16 cellular contexts compared by ENCODE assay signal in genomic region chr19:54147676-54148075, GRCh38. TPM values are rescaled to one million over a fixed set of nuclear protein-coding genes. Genes with fewer than 3 reads are reported as not detected.
"Had no signal": no experiment of that assay in that cellular context is flagged by ENCODE, and none has a peak within 500 bp of the region (broad histone marks: within the 10 kb centered on the region; RNA-seq: fewer than 3 reads in every experiment).

No MANE protein-coding gene starts in this region.

- H3K27ac ChIP-seq: foreskin keratinocyte, hepatocyte, testis had no signal

- H3K9me3 Mint-ChIP-seq: activated B cell treated with CpG ODN at 0.5 μM for 24 hours; activated CD4-positive, alpha-beta T cell treated with anti-CD3 and anti-CD28 coated beads, Interleukin-2, amount 10 ng/mL, durations not matched to agents 7 days and 5 days; activated naive CD4-positive, alpha-beta T cell treated with anti-CD3 and anti-CD28 coated beads, Interleukin-2, amount 50 U/mL, for 72 hours; brain; endodermal cell; naive B cell; T-cell had no signal

- H3K4me1 ChIP-seq: foreskin keratinocyte, lower lobe of right lung, testis had no signal

- ATAC-seq: activated naive CD4-positive, alpha-beta T cell treated with anti-CD3 and anti-CD28 coated beads, Interleukin-2, amount 50 U/mL, for 72 hours; foreskin keratinocyte; lower lobe of right lung; stimulated activated naive CD8-positive, alpha-beta T cell treated with anti-CD3 and anti-CD28 coated beads, Interleukin-15, Interleukin-2, amounts not matched to agents 100 U/mL and 50 U/mL, for 24 hours; T-cell had no signal

- H3K27me3 Mint-ChIP-seq: activated B cell treated with CpG ODN at 0.5 μM for 24 hours; activated CD4-positive, alpha-beta T cell treated with anti-CD3 and anti-CD28 coated beads, Interleukin-2, amount 10 ng/mL, durations not matched to agents 7 days and 5 days; naive B cell; T-cell had no signal

- DNase-seq: activated B cell treated with CpG ODN at 0.5 μM for 24 hours; activated CD4-positive, alpha-beta T cell treated with anti-CD3 and anti-CD28 coated beads, Interleukin-2, amount 10 ng/mL, durations not matched to agents 7 days and 5 days; cerebellar nuclear complex; endodermal cell; foreskin keratinocyte; kidney glomerular epithelial cell; lower lobe of right lung; naive B cell; stimulated activated CD4-positive, alpha-beta T cell treated with anti-CD3 and anti-CD28 coated beads, Interleukin-2, amount 100 ng/mL, for 48 hours; stimulated activated naive CD8-positive, alpha-beta T cell treated with anti-CD3 and anti-CD28 coated beads, Interleukin-15, Interleukin-2, amounts not matched to agents 100 U/mL and 50 U/mL, for 24 hours; T-cell; testis had no signal

- H3K27ac Mint-ChIP-seq: activated B cell treated with CpG ODN at 0.5 μM for 24 hours; activated CD4-positive, alpha-beta T cell treated with anti-CD3 and anti-CD28 coated beads, Interleukin-2, amount 10 ng/mL, durations not matched to agents 7 days and 5 days; endodermal cell; naive B cell; T-cell had no signal

- H3K4me3 Mint-ChIP-seq: activated B cell treated with CpG ODN at 0.5 μM for 24 hours; activated CD4-positive, alpha-beta T cell treated with anti-CD3 and anti-CD28 coated beads, Interleukin-2, amount 10 ng/mL, durations not matched to agents 7 days and 5 days; brain; endodermal cell; naive B cell; T-cell had no signal

- H3K9me3 ChIP-seq: lower lobe of right lung, testis had no signal

- H3K4me3 ChIP-seq: hepatocyte, lower lobe of right lung, testis had no signal

- H3K4me1 Mint-ChIP-seq: brain, endodermal cell had no signal

- H3K27me3 ChIP-seq: foreskin keratinocyte, hepatocyte, testis had no signal

RNA-seq across cellular contexts. Expression of gene TMC4, which starts 25.3 kb away (rescaled TPM):
- total RNA-seq: activated B cell treated with CpG ODN at 0.5 μM for 24 hours; activated naive CD4-positive, alpha-beta T cell treated with anti-CD3 and anti-CD28 coated beads, Interleukin-2, amount 50 U/mL, for 72 hours; dermis microvascular lymphatic vessel endothelial cell had no signal
